ENCODE assay signal across 8 cellular contexts in the genomic region with DNA sequence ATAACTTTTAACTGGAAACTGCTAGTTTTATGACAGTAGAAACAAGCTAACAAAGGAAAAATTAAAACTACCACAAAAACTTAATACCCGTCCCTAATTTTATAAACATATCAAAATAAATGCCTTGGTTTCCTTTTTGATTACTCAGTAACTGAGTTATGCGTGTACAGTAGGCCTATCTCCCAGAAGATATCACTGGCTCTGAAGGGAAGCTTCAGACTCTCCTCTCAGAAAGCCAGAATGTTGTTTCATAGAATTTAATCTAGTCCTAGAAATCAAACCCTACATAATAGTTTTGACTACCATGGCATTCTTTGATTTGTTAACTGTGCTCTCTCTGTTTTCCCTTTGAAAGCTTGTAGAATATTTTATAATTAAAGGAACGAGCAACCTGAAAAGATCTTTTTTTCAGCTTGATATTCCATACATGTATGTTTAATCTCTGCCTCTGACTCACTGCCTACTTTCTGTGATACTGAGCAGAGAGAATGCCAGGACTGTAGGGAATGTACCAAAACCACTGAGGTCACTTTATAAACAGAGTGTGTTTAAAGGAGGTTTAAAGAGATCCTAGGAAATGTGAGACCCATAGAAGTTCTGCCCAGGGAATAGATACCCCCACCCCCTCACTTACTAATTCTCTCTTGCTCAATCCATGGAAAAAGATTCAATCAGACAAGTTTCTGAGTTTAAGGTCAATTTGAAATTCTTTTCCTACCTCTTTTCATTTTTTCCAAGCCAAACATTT.
DNase-seq lines count a peak whose midpoint lies in the region; ATAC-seq and TF ChIP-seq lines count a peak whose summit lies in the region.

No MANE protein-coding gene starts in this region.

- intact Hi-C loops in Calu3 (cut with micrococcal nuclease; ENCODE audit: unreplicated experiment): loop anchor here (1.0 to 10.0 kb wide), 4 partner anchors 7 to 1146 kb away; no protein-coding TSS in a partner anchor

- H3K27me3 Mint-ChIP-seq in Calu3 (ENCODE audit: unreplicated experiment): no peaks in the 10 kb centered on the region
- H3K27me3 Mint-ChIP-seq in osteocyte (ENCODE audit: unreplicated experiment): no peaks in the 10 kb centered on the region

- no peaks in the 10 kb centered on the region for H4K20me1 ChIP-seq in SK-N-SH (ENCODE audit: insufficient read depth)

- no peaks in the 10 kb centered on the region for H3K79me2 ChIP-seq in SK-N-SH (ENCODE audit: insufficient read depth)

- DNase-seq in Calu3: peak; percentile 51
- peak; percentile 11 for DNase-seq in SK-N-SH
- peak; percentile 94 to 97 for DNase-seq in foreskin keratinocyte
- no peak for DNase-seq in osteocyte (ENCODE audit: extremely low spot score, unreplicated experiment)
- DNase-seq in NCI-H2107 treated with DMSO at 0.1 percent for 48 hours (lab: John Stamatoyannopoulos, UW; ENCODE audit: unreplicated experiment): no peak
- no peak for DNase-seq in SHP77 (lab: John Stamatoyannopoulos, UW)
- DNase-seq in activated naive CD4-positive, alpha-beta T cell treated with anti-CD3 and anti-CD28 coated beads, Interleukin-2, amount 50 U/mL, for 72 hours (ENCODE audit: low spot score in 2 of 2): no peak

- H3K36me3 ChIP-seq in SK-N-SH (replicated peaks in 1 of 2; ENCODE audit: control insufficient read depth in 1 of 2, insufficient read depth in 2 of 2, low read length in 1 of 2): no peaks in the 10 kb centered on the region

- TF ChIP-seq CTCF in Calu3 (IDR thresholded peaks at IDR 0.05; ENCODE audit: unreplicated experiment) (no peak), SK-N-SH (IDR thresholded peaks at IDR 0.05) (no peak), foreskin keratinocyte (conservative IDR thresholded peaks at IDR 0.05) (no peak), osteocyte (IDR thresholded peaks at IDR 0.05) (no peak)

- H3K9ac ChIP-seq in SK-N-SH: peak overlapping the region; percentile 54

- BruUV-seq in Calu3 (replicated peaks; lab: Mats Ljungman, UMichigan): TSS peak; percentile 91

- CTCF ChIA-PET in Calu3 (lab: Charles Lee) (interaction anchor here (0.5 to 1.3 kb wide), 7 partner anchors 11 to 1292 kb away, joined by 3 to 6 read pairs (median 4); no protein-coding TSS in a partner anchor), SK-N-SH (lab: Yijun Ruan, JAX) (no interaction called here)

- ATAC-seq in foreskin keratinocyte (peak; percentile 100), HG03095 (IDR thresholded peaks at IDR 0.05; ENCODE audit: unreplicated experiment) (no peak)
- no peak for ATAC-seq in activated naive CD4-positive, alpha-beta T cell treated with anti-CD3 and anti-CD28 coated beads, Interleukin-2, amount 50 U/mL, for 72 hours

- H3K4me3 ChIP-seq in SK-N-SH (ENCODE audit: low read depth in 2 of 2, low read length in 1 of 2): peak overlapping the region in 1 of 2 experiments; percentile 10; a peak in 1 of 4 replicates

- peak in 1 of 2 experiments; percentile 85; a peak in 2 of 4 replicates for TF ChIP-seq EP300 in SK-N-SH (IDR thresholded peaks at IDR 0.05; ENCODE audit: borderline replicate concordance in 1 of 2, low read depth in 1 of 2, low read length in 1 of 2)

- peaks cover 61% of the 10 kb centered on the region for H3K4me1 Mint-ChIP-seq in Calu3 (ENCODE audit: low read depth, unreplicated experiment)
- peaks cover 72% of the 10 kb centered on the region for H3K4me1 Mint-ChIP-seq in osteocyte (ENCODE audit: unreplicated experiment)

- H3K27ac ChIP-seq in SK-N-SH (ENCODE audit: low read depth in 2 of 2, low read length in 1 of 2) (peak overlapping the region; percentile 79 to 92), foreskin keratinocyte (peak overlapping the region; percentile 91)

- H3K36me3 Mint-ChIP-seq in Calu3 (ENCODE audit: insufficient read depth, unreplicated experiment) (no peaks in the 10 kb centered on the region), osteocyte (ENCODE audit: unreplicated experiment) (peaks cover 5% of the 10 kb centered on the region)
- H3K36me3 Mint-ChIP-seq in activated naive CD4-positive, alpha-beta T cell treated with anti-CD3 and anti-CD28 coated beads, Interleukin-2, amount 50 U/mL, for 72 hours: peaks cover 0 to 4% of the 10 kb centered on the region in 2 donors

- no peaks in the 10 kb centered on the region for H3K27me3 ChIP-seq in SK-N-SH (ENCODE audit: insufficient read depth)
- no peaks in the 10 kb centered on the region for H3K27me3 ChIP-seq in foreskin keratinocyte

- H3K9me2 ChIP-seq in SK-N-SH: no peaks in the 10 kb centered on the region

- peak overlapping the region; percentile 44 for H3K4me2 ChIP-seq in SK-N-SH

- H3K9me3 Mint-ChIP-seq in Calu3 (ENCODE audit: low read depth, unreplicated experiment) (peaks cover 10% of the 10 kb centered on the region), osteocyte (ENCODE audit: unreplicated experiment) (peaks cover under 1% of the 10 kb centered on the region)
- peaks cover 0 to 3% of the 10 kb centered on the region in 2 donors for H3K9me3 Mint-ChIP-seq in activated naive CD4-positive, alpha-beta T cell treated with anti-CD3 and anti-CD28 coated beads, Interleukin-2, amount 50 U/mL, for 72 hours

- peaks cover 28% of the 10 kb centered on the region for H3F3A ChIP-seq in SK-N-SH (replicated peaks; ENCODE audit: insufficient read depth)

- H3K4me3 Mint-ChIP-seq in Calu3 (ENCODE audit: low read depth, unreplicated experiment) (peak overlapping the region; percentile 24), osteocyte (ENCODE audit: unreplicated experiment) (peak overlapping the region; percentile 12)

- H3K9me3 ChIP-seq in SK-N-SH: no peaks in the 10 kb centered on the region

- H2AFZ ChIP-seq in SK-N-SH (ENCODE audit: low read depth): peak overlapping the region; percentile 57; the same call in 1 of the 2 replicates

- 7% methylated on average over 3 of the region's 3 CpGs for WGBS in SK-N-SH (ENCODE audit: low lambda C conversion rate)

- peak overlapping the region; percentile 95 for H3K27ac Mint-ChIP-seq in Calu3 (ENCODE audit: unreplicated experiment)
- H3K27ac Mint-ChIP-seq in osteocyte (ENCODE audit: unreplicated experiment): peak overlapping the region; percentile 92
- no peak overlapping the region for H3K27ac Mint-ChIP-seq in activated naive CD4-positive, alpha-beta T cell treated with anti-CD3 and anti-CD28 coated beads, Interleukin-2, amount 50 U/mL, for 72 hours

- POLR2A ChIA-PET in SK-N-SH (lab: Yijun Ruan, JAX): no interaction called here

- no peak for TF ChIP-seq RAD21 in SK-N-SH (IDR thresholded peaks at IDR 0.05; ENCODE audit: low read length)

- H3K4me1 ChIP-seq in SK-N-SH (ENCODE audit: control insufficient read depth in 1 of 2, insufficient read depth in 2 of 2, low read depth in 1 of 2, low read length in 1 of 2): peaks cover 0 to 17% of the 10 kb centered on the region in 2 experiments; a peak in 3 of 4 replicates
- H3K4me1 ChIP-seq in foreskin keratinocyte: peaks cover 13% of the 10 kb centered on the region

TF ChIP-seq in SK-N-SH, 30 proteins besides CTCF, POLR2A, EP300 and RAD21:
- TF ChIP-seq RXRA (IDR thresholded peaks at IDR 0.05; ENCODE audit: borderline replicate concordance, low read depth) (peak; percentile 66; the same call in 1 of the 2 replicates), SIN3A (IDR thresholded peaks at IDR 0.05; ENCODE audit: borderline replicate concordance, low read depth, low read length) (peak; percentile 76; the same call in 1 of the 2 replicates), POLR2AphosphoS5 (IDR thresholded peaks at IDR 0.05; ENCODE audit: low read depth, low read length) (peak; percentile 72; the same call in 1 of the 2 replicates), MXI1 (IDR thresholded peaks at IDR 0.05; ENCODE audit: low read depth, low read length) (no peak), NFIC (IDR thresholded peaks at IDR 0.05; ENCODE audit: borderline replicate concordance) (peak; percentile 66; the same call in 1 of the 2 replicates), RCOR1 (IDR thresholded peaks at IDR 0.05; ENCODE audit: low read length) (no peak), FOXM1 (IDR thresholded peaks at IDR 0.05; ENCODE audit: low read depth) (peak; percentile 28; the same call in 1 of the 2 replicates), TEAD4 (IDR thresholded peaks at IDR 0.05; ENCODE audit: borderline replicate concordance, insufficient read depth) (peak; percentile 94), JUND (IDR thresholded peaks at IDR 0.05) (peak; percentile 85), IRF3 (IDR thresholded peaks at IDR 0.05; ENCODE audit: low read depth, low read length) (no peak), TCF12 (IDR thresholded peaks at IDR 0.05) (peak; percentile 94), PBX3 (IDR thresholded peaks at IDR 0.05) (peak; percentile 74), FOSL2 (IDR thresholded peaks at IDR 0.05; ENCODE audit: borderline replicate concordance, low read depth) (peak; percentile 85)
- TF ChIP-seq, protein P1, sequence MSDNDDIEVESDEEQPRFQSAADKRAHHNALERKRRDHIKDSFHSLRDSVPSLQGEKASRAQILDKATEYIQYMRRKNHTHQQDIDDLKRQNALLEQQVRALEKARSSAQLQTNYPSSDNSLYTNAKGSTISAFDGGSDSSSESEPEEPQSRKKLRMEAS (IDR thresholded peaks at IDR 0.05; ENCODE audit: low read depth): 0 out of 2 replicates have a peak, but pooled peaks have one; percentile 27
TF ChIP-seq in SK-N-SH: peak in this region for 11.

Comparison
In these comparisons a context has a peak if more than half of its experiments do, and no peak if none do; other contexts are left out.
1. DNase-seq: peak in Calu3 (single experiment), SK-N-SH (single experiment) and foreskin keratinocyte (2 of 2); none in osteocyte (single experiment), NCI-H2107 treated with DMSO at 0.1 percent for 48 hours (single experiment), SHP77 (0 of 2) and activated naive CD4-positive, alpha-beta T cell treated with anti-CD3 and anti-CD28 coated beads, Interleukin-2, amount 50 U/mL, for 72 hours (0 of 2).
2. H3K27ac Mint-ChIP-seq: peak in Calu3 (single experiment) and osteocyte (single experiment); none in activated naive CD4-positive, alpha-beta T cell treated with anti-CD3 and anti-CD28 coated beads, Interleukin-2, amount 50 U/mL, for 72 hours (0 of 2).